In the genomic region with DNA sequence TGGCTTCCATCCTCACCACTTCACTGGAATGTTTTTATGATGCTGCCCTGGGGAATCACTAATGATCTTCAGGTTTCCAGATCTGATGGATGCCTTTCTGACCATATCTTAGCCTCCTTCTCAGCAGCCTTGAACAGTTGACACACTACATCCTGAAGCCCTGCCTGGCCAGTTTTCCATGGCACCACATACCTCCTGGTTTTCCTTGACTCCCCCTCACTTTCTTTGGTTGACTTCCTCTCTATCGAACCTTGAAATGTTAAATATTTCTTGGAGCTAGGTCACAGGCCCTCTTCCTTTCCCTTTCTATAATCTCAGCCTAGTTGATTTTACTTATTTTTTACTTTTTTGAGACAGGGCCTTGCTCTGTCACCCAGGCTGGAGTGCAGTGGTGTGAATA, we compare ENCODE assay signal across 18 cellular contexts.
"Had no signal": no experiment of that assay in that cellular context is flagged by ENCODE, and none has a peak within 500 bp of the region (broad histone marks: within the 10 kb centered on the region; RNA-seq: fewer than 3 reads in every experiment).

No MANE protein-coding gene starts in this region.

- H3K27me3 ChIP-seq: dorsolateral prefrontal cortex, heart right ventricle, neutrophil, stomach had no signal

- H3K36me3 ChIP-seq: heart right ventricle, left ventricle myocardium inferior, lower lobe of right lung, neutrophil, stomach had no signal

- H3K4me1 ChIP-seq: left ventricle myocardium inferior, lower lobe of right lung, psoas muscle, stomach had no signal

- H3K27me3 Mint-ChIP-seq: memory B cell had no signal

- H3K27ac Mint-ChIP-seq: memory B cell had no signal

- H3K4me3 ChIP-seq: dorsolateral prefrontal cortex, heart right ventricle, left ventricle myocardium inferior, lower lobe of right lung, psoas muscle, stomach had no signal

- H3K27ac ChIP-seq: dorsolateral prefrontal cortex, heart right ventricle, left ventricle myocardium inferior, lower lobe of right lung, neutrophil, psoas muscle, stomach had no signal

- H3K4me3 Mint-ChIP-seq: memory B cell, naive B cell had no signal

- ATAC-seq: esophagus mucosa, heart right ventricle, lower lobe of right lung, psoas muscle, sciatic nerve had no signal

- H3K4me1 Mint-ChIP-seq: naive B cell had no signal

- H3K9me3 ChIP-seq: neutrophil, psoas muscle had no signal

- DNase-seq: cortex of kidney; dorsolateral prefrontal cortex; effector CD8-positive, alpha-beta T cell; heart right ventricle; hypothalamus; left ventricle myocardium inferior; lower lobe of right lung; naive B cell; psoas muscle; stimulated activated CD4-positive, alpha-beta T cell treated with anti-CD3 and anti-CD28 coated beads, Interleukin-2, amount 100 ng/mL, for 24 hours; stimulated activated CD4-positive, alpha-beta T cell treated with anti-CD3 and anti-CD28 coated beads, Interleukin-4, amount 100 ng/mL, for 4 hours; stimulated activated naive CD4-positive, alpha-beta T cell; stomach; substantia nigra had no signal

- H3K36me3 Mint-ChIP-seq: naive B cell had no signal

- H3K9me3 Mint-ChIP-seq: memory B cell had no signal
